In the genomic region with DNA sequence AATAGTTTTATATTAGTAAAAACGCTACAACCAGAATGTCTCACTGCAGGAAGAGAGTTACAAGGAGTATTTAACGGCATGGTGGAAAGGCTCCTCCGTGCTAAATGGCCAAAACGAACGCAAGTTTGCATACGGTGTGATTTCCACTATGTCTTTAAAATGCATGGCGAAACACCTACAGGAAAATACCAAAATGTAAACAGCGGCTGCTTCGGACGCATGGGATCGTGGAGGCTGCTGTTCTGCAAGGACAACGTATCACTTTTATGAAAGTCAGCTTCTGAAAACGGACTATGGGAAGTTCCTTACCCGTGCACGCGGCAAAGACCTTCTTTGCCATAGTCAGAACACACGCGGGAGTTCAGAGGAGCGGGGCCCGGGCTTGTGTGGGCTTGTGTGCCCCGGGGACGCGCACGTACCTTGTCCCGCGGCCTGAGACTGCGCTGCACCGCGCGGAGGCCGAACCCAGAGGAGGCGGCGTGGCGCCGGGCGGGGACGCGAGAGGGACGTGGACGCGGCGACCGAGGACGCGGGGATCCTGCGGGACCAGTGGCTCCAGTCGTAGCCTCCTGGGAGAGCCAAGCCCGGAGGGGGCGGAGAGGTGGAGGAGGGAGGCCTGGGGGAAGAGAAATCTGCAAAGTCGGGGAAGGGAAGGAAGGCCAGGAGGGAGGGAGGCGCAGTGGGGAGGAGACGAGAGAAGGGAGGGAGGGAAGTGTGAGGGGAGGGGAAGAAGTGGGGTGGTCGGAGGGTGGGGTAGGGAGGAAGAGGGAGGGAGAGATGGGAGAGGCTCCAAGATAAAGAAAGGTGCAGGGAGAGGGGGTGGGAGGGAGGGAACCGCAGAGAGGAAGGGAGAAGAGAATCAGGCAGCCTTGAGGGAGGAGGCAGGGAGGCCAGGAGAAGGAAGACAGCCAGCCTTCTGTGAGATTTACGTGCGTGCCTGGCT, we compare ENCODE assay signal across 1 cellular context.
A peak's percentile ranks its signal among the peaks of the same experiment; 100 is the strongest.
TF ChIP-seq lines count a peak whose summit lies in the region.

TSS of gene CMBL (minus strand) at position 697 of the 943 bp plus-strand sequence. CDS start 17,140 bp downstream, outside the sequence.

TF ChIP-seq in HepG2, 621 proteins besides CTCF, POLR2A, EP300 and RAD21 (continues in another document):
- TF ChIP-seq SMARCE1 (IDR thresholded peaks at IDR 0.05; ENCODE audit: borderline replicate concordance), result no peak
- no peak for TF ChIP-seq MAFF (IDR thresholded peaks at IDR 0.05; ENCODE audit: low read depth, low read length)
- TF ChIP-seq, protein P1, sequence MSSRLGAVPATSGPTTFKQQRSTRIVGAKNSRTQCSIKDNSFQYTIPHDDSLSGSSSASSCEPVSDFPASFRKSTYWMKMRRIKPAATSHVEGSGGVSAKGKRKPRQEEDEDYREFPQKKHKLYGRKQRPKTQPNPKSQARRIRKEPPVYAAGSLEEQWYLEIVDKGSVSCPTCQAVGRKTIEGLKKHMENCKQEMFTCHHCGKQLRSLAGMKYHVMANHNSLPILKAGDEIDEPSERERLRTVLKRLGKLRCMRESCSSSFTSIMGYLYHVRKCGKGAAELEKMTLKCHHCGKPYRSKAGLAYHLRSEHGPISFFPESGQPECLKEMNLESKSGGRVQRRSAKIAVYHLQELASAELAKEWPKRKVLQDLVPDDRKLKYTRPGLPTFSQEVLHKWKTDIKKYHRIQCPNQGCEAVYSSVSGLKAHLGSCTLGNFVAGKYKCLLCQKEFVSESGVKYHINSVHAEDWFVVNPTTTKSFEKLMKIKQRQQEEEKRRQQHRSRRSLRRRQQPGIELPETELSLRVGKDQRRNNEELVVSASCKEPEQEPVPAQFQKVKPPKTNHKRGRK (CRISPR knock-in tag; IDR thresholded peaks at IDR 0.05), result no peak
- no peak for TF ChIP-seq ZNF496 (CRISPR knock-in tag; IDR thresholded peaks at IDR 0.05; ENCODE audit: insufficient replicate concordance)
- no peak for TF ChIP-seq NFE2 (CRISPR knock-in tag; IDR thresholded peaks at IDR 0.05)
- no peak for TF ChIP-seq HES4 (CRISPR knock-in tag; IDR thresholded peaks at IDR 0.05; ENCODE audit: borderline replicate concordance)
- TF ChIP-seq, protein P2, sequence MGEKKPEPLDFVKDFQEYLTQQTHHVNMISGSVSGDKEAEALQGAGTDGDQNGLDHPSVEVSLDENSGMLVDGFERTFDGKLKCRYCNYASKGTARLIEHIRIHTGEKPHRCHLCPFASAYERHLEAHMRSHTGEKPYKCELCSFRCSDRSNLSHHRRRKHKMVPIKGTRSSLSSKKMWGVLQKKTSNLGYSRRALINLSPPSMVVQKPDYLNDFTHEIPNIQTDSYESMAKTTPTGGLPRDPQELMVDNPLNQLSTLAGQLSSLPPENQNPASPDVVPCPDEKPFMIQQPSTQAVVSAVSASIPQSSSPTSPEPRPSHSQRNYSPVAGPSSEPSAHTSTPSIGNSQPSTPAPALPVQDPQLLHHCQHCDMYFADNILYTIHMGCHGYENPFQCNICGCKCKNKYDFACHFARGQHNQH (CRISPR knock-in tag; IDR thresholded peaks at IDR 0.05), result no peak
- TF ChIP-seq KLF11 (CRISPR knock-in tag; IDR thresholded peaks at IDR 0.05), result no peak
- TF ChIP-seq PLSCR1 (CRISPR knock-in tag; IDR thresholded peaks at IDR 0.05; ENCODE audit: borderline replicate concordance), result no peak
- TF ChIP-seq ZNF333 (CRISPR knock-in tag; IDR thresholded peaks at IDR 0.05; ENCODE audit: borderline replicate concordance), result no peak
- no peak for TF ChIP-seq ZNF17 (CRISPR knock-in tag; IDR thresholded peaks at IDR 0.05)
- TF ChIP-seq ETS1 (CRISPR knock-in tag; IDR thresholded peaks at IDR 0.05), result no peak
- no peak for TF ChIP-seq SNRNP70 (IDR thresholded peaks at IDR 0.05; ENCODE audit: low read depth, low read length)
- peak; percentile 65; the same call in 1 of the 2 replicates for TF ChIP-seq KAT7 (CRISPR knock-in tag; IDR thresholded peaks at IDR 0.05; ENCODE audit: borderline replicate concordance)
- no peak for TF ChIP-seq CBFB (CRISPR knock-in tag; IDR thresholded peaks at IDR 0.05)
- TF ChIP-seq NR1H2 (CRISPR knock-in tag; IDR thresholded peaks at IDR 0.05; ENCODE audit: borderline replicate concordance, low read depth), result no peak
- TF ChIP-seq ARID2 (CRISPR knock-in tag; IDR thresholded peaks at IDR 0.05; ENCODE audit: borderline replicate concordance), result no peak
- no peak for TF ChIP-seq CAMTA2 (CRISPR knock-in tag; IDR thresholded peaks at IDR 0.05; ENCODE audit: borderline replicate concordance)
- no peak for TF ChIP-seq KDM6A (CRISPR knock-in tag; IDR thresholded peaks at IDR 0.05; ENCODE audit: low read depth)
- TF ChIP-seq ELF1 (CRISPR knock-in tag; IDR thresholded peaks at IDR 0.05), result no peak
- no peak for TF ChIP-seq EED (CRISPR knock-in tag; IDR thresholded peaks at IDR 0.05)
- TF ChIP-seq ZNF577 (CRISPR knock-in tag; IDR thresholded peaks at IDR 0.05; ENCODE audit: borderline replicate concordance, low read depth), result no peak
- TF ChIP-seq ETV5 (CRISPR knock-in tag; IDR thresholded peaks at IDR 0.05; ENCODE audit: borderline replicate concordance), result no peak
- TF ChIP-seq AHR (CRISPR knock-in tag; IDR thresholded peaks at IDR 0.05), result 0 out of 2 replicates have a peak, but pooled peaks have one; percentile 55
- no peak for TF ChIP-seq MIER2 (CRISPR knock-in tag; IDR thresholded peaks at IDR 0.05)
- TF ChIP-seq ZBTB21 (CRISPR knock-in tag; IDR thresholded peaks at IDR 0.05), result no peak
- no peak for TF ChIP-seq ZNF552 (CRISPR knock-in tag; IDR thresholded peaks at IDR 0.05; ENCODE audit: borderline replicate concordance)
- no peak for TF ChIP-seq EEA1 (CRISPR knock-in tag; IDR thresholded peaks at IDR 0.05; ENCODE audit: borderline replicate concordance)
- no peak for TF ChIP-seq MYNN (CRISPR knock-in tag; IDR thresholded peaks at IDR 0.05; ENCODE audit: low read depth)
- no peak for TF ChIP-seq ZNF326 (CRISPR knock-in tag; IDR thresholded peaks at IDR 0.05; ENCODE audit: borderline replicate concordance)
- no peak for TF ChIP-seq HDAC6 (IDR thresholded peaks at IDR 0.05; ENCODE audit: low read depth, low read length)
- no peak for TF ChIP-seq ZNF383 (CRISPR knock-in tag; IDR thresholded peaks at IDR 0.05; ENCODE audit: borderline replicate concordance)
- TF ChIP-seq ETV6 (CRISPR knock-in tag; conservative IDR thresholded peaks at IDR 0.05), result no peak; the same call in 1 of the 2 replicates
- 0 out of 2 replicates have a peak, but pooled peaks have one; percentile 21 for TF ChIP-seq CSRNP2 (CRISPR knock-in tag; conservative IDR thresholded peaks at IDR 0.05; ENCODE audit: low read depth)
- no peak for TF ChIP-seq DPF2 (CRISPR knock-in tag; IDR thresholded peaks at IDR 0.05; ENCODE audit: borderline replicate concordance, low read depth)
- TF ChIP-seq ZNF720 (CRISPR knock-in tag; IDR thresholded peaks at IDR 0.05), result no peak
- TF ChIP-seq POGK (CRISPR knock-in tag; conservative IDR thresholded peaks at IDR 0.05), result no peak
- TF ChIP-seq RELA (CRISPR knock-in tag; IDR thresholded peaks at IDR 0.05), result no peak
- TF ChIP-seq RXRA (CRISPR knock-in tag; IDR thresholded peaks at IDR 0.05), result peak; percentile 56; the same call in 1 of the 2 replicates
- TF ChIP-seq, protein P3, sequence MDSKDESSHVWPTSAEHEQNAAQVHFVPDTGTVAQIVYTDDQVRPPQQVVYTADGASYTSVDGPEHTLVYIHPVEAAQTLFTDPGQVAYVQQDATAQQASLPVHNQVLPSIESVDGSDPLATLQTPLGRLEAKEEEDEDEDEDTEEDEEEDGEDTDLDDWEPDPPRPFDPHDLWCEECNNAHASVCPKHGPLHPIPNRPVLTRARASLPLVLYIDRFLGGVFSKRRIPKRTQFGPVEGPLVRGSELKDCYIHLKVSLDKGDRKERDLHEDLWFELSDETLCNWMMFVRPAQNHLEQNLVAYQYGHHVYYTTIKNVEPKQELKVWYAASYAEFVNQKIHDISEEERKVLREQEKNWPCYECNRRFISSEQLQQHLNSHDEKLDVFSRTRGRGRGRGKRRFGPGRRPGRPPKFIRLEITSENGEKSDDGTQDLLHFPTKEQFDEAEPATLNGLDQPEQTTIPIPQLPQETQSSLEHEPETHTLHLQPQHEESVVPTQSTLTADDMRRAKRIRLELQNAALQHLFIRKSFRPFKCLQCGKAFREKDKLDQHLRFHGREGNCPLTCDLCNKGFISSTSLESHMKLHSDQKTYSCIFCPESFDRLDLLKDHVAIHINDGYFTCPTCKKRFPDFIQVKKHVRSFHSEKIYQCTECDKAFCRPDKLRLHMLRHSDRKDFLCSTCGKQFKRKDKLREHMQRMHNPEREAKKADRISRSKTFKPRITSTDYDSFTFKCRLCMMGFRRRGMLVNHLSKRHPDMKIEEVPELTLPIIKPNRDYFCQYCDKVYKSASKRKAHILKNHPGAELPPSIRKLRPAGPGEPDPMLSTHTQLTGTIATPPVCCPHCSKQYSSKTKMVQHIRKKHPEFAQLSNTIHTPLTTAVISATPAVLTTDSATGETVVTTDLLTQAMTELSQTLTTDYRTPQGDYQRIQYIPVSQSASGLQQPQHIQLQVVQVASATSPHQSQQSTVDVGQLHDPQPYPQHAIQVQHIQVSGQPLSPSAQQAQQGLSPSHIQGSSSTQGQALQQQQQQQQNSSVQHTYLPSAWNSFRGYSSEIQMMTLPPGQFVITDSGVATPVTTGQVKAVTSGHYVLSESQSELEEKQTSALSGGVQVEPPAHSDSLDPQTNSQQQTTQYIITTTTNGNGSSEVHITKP (CRISPR knock-in tag; IDR thresholded peaks at IDR 0.05; ENCODE audit: low read depth), result 0 out of 2 replicates have a peak, but pooled peaks have one; percentile 34
- 0 out of 2 replicates have a peak, but pooled peaks have one; percentile 47 for TF ChIP-seq THAP9 (CRISPR knock-in tag; IDR thresholded peaks at IDR 0.05; ENCODE audit: borderline replicate concordance)
- no peak for TF ChIP-seq SNAI1 (CRISPR knock-in tag; IDR thresholded peaks at IDR 0.05; ENCODE audit: borderline replicate concordance)
- no peak for TF ChIP-seq KAT2B (IDR thresholded peaks at IDR 0.05; ENCODE audit: borderline replicate concordance, low read depth, low read length)
- TF ChIP-seq SMAD9 (CRISPR knock-in tag; IDR thresholded peaks at IDR 0.05), result no peak
- no peak for TF ChIP-seq ZKSCAN5 (CRISPR knock-in tag; IDR thresholded peaks at IDR 0.05)
- TF ChIP-seq PHF20 (CRISPR knock-in tag; IDR thresholded peaks at IDR 0.05), result 0 out of 2 replicates have a peak, but pooled peaks have one; percentile 22
